Comparison of ENCODE assay signal across 8 cellular contexts in genomic region chr20:10671221-10671849, GRCh38. TPM values are rescaled to one million over a fixed set of nuclear protein-coding genes. Genes with fewer than 3 reads are reported as not detected.
A peak's percentile ranks its signal among the peaks of the same experiment; 100 is the strongest.
DNase-seq lines count a peak whose midpoint lies in the region; ATAC-seq, FAIRE-seq and TF ChIP-seq lines count a peak whose summit lies in the region.

No MANE protein-coding gene starts in this region.

- no TSS peak for BruUV-seq in A673 (replicated peaks; lab: Mats Ljungman, UMichigan)

- intact Hi-C loops in A673 (cut with micrococcal nuclease; ENCODE audit: unreplicated experiment) = loop anchor here (2.0 to 5.0 kb wide), 9 partner anchors 117 to 871 kb away; no protein-coding TSS in a partner anchor

- peak; percentile 6 for TF ChIP-seq POLR2A in NB4 (IDR thresholded peaks at IDR 0.05; ENCODE audit: extremely low read depth, insufficient read length)

- DNase-seq in A673 (ENCODE audit: low spot score) = peak; percentile 92
- peak; percentile 59 for DNase-seq in GM12864 (ENCODE audit: low read depth)
- DNase-seq in NB4 (ENCODE audit: low read depth) = peak; percentile 98
- DNase-seq in activated T-cell treated with anti-CD3 and anti-CD28 coated beads, Interleukin-2, amount 50 U/mL, for 48 hours = peak; percentile 38 to 49
- DNase-seq in frontal cortex (ENCODE audit: low spot score in 2 of 2) = peak; percentile 77 to 79
- DNase-seq in nephron progenitor cell = peak; percentile 62
- DNase-seq in GM19239 (ENCODE audit: insufficient read length, low spot score) = no peak

- H3K4me1 Mint-ChIP-seq in nephron progenitor cell = peaks cover 68% of the 10 kb centered on the region

- no peaks in the 10 kb centered on the region for H3K9me3 Mint-ChIP-seq in nephron progenitor cell

- CTCF ChIA-PET in A673 (lab: Charles Lee) = interaction anchor here (0.6 to 1.5 kb wide), 7 partner anchors 20 to 704 kb away, joined by 3 to 11 read pairs (median 4); no protein-coding TSS in a partner anchor

- H3K4me3 Mint-ChIP-seq in nephron progenitor cell = peak overlapping the region; percentile 84

- ATAC-seq in HG02571 (IDR thresholded peaks at IDR 0.05; ENCODE audit: unreplicated experiment) = peak; percentile 29

- POLR2A ChIA-PET in A673 (lab: Charles Lee; ENCODE audit: low non-redundant PET) = interaction anchor here (0.6 kb wide), 1 partner anchor 12 kb away, joined by 5 read pairs; no protein-coding TSS in a partner anchor

- H3K4me1 ChIP-seq in A673 (ENCODE audit: insufficient read depth, low read length, poor library complexity, severe bottlenecking) = peaks cover 61% of the 10 kb centered on the region

- peak; percentile 63 for TF ChIP-seq CTCF in A673 (conservative IDR thresholded peaks at IDR 0.05; ENCODE audit: low read depth, low read length)
- peak; percentile 66 for TF ChIP-seq CTCF in GM12864 (IDR thresholded peaks at IDR 0.05; ENCODE audit: low read depth, low read length, missing control alignments)
- TF ChIP-seq CTCF in NB4 (IDR thresholded peaks at IDR 0.05; ENCODE audit: low read depth, low read length) = peak; percentile 49
- peak; percentile 28 for TF ChIP-seq CTCF in nephron progenitor cell (IDR thresholded peaks at IDR 0.05)

- peak overlapping the region; percentile 59 for H3K4me3 ChIP-seq in A673 (ENCODE audit: low read depth, low read length, poor library complexity, severe bottlenecking)
- peak overlapping the region; percentile 63 for H3K4me3 ChIP-seq in GM12864 (ENCODE audit: low read depth, low read length)
- H3K4me3 ChIP-seq in NB4 (ENCODE audit: low read depth, low read length) = peak overlapping the region; percentile 93

- FAIRE-seq in frontal cortex (lab: Jason Lieb, UNC) (no peak), GM19239 (lab: Jason Lieb, UNC) (no peak)

- no peaks in the 10 kb centered on the region for H3K9me3 ChIP-seq in A673 (ENCODE audit: low read depth, low read length, poor library complexity, severe bottlenecking)

- no peaks in the 10 kb centered on the region for H3K27me3 ChIP-seq in A673 (replicated peaks; ENCODE audit: insufficient read depth, low read depth, low read length, poor library complexity)

- H3K27ac ChIP-seq in A673 (ENCODE audit: low read depth, low read length, poor library complexity, severe bottlenecking) = peak overlapping the region; percentile 75

- H3K36me3 Mint-ChIP-seq in nephron progenitor cell (ENCODE audit: low read depth) = peaks cover 14% of the 10 kb centered on the region

- H3K27me3 Mint-ChIP-seq in nephron progenitor cell (ENCODE audit: low read depth, poor library complexity) = no peaks in the 10 kb centered on the region

- peaks cover 7% of the 10 kb centered on the region for H3K36me3 ChIP-seq in A673 (ENCODE audit: insufficient read depth, low read length, poor library complexity, severe bottlenecking)

- peak overlapping the region; percentile 87 for H3K27ac Mint-ChIP-seq in nephron progenitor cell

RNA-seq across cellular contexts. Expression of gene JAG1, which starts 2.5 kb away (rescaled TPM):
- total RNA-seq in A673 (2021) (42.9 and 57.5 TPM in 2 replicates), frontal cortex (20.0 TPM)
